1 cellular context compared by ENCODE assay signal in the genomic region with DNA sequence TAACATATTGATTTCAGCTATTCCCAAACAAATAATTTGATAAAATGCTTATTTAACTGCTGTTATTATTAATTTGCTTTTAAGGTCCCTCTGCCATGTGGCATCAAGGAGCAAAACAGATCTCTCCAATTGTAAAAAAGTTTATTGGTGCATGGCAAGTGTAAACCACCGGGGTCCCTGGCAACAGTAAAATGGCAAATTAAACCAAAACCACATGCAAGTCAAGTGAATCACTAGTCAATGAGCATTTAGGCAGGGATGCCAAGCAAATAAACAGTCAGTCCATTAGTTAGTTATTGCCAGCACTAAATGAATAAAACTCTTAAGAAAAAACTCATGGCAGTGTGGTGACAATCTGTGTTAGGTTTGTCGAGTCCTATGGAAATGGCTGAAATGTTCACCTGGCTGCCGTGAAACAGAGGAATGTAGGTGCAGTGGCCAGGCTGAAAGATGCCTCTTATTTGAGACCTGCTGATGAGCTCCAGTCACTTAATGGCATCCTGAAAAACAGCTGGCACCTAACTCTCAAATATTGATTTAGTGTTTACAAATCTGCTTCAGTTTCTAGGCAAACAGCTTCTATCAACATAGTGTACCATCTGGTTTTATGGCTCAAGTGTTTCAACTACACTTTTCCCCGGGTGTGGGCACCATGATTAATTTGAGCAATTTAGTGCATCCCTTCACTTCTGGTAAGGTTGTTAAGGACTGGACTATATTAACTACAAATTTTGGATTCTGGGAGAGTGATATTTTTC.
TF ChIP-seq lines count a peak whose summit lies in the region.

No MANE protein-coding gene starts in this region.

TF ChIP-seq in WTC11, 78 proteins besides CTCF, POLR2A, EP300 and RAD21 (continued from another document):
- TF ChIP-seq, protein P1, sequence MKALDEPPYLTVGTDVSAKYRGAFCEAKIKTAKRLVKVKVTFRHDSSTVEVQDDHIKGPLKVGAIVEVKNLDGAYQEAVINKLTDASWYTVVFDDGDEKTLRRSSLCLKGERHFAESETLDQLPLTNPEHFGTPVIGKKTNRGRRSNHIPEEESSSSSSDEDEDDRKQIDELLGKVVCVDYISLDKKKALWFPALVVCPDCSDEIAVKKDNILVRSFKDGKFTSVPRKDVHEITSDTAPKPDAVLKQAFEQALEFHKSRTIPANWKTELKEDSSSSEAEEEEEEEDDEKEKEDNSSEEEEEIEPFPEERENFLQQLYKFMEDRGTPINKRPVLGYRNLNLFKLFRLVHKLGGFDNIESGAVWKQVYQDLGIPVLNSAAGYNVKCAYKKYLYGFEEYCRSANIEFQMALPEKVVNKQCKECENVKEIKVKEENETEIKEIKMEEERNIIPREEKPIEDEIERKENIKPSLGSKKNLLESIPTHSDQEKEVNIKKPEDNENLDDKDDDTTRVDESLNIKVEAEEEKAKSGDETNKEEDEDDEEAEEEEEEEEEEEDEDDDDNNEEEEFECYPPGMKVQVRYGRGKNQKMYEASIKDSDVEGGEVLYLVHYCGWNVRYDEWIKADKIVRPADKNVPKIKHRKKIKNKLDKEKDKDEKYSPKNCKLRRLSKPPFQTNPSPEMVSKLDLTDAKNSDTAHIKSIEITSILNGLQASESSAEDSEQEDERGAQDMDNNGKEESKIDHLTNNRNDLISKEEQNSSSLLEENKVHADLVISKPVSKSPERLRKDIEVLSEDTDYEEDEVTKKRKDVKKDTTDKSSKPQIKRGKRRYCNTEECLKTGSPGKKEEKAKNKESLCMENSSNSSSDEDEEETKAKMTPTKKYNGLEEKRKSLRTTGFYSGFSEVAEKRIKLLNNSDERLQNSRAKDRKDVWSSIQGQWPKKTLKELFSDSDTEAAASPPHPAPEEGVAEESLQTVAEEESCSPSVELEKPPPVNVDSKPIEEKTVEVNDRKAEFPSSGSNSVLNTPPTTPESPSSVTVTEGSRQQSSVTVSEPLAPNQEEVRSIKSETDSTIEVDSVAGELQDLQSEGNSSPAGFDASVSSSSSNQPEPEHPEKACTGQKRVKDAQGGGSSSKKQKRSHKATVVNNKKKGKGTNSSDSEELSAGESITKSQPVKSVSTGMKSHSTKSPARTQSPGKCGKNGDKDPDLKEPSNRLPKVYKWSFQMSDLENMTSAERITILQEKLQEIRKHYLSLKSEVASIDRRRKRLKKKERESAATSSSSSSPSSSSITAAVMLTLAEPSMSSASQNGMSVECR (CRISPR knock-in tag; IDR thresholded peaks at IDR 0.05; ENCODE audit: borderline replicate concordance): no peak
- TF ChIP-seq, protein P2, sequence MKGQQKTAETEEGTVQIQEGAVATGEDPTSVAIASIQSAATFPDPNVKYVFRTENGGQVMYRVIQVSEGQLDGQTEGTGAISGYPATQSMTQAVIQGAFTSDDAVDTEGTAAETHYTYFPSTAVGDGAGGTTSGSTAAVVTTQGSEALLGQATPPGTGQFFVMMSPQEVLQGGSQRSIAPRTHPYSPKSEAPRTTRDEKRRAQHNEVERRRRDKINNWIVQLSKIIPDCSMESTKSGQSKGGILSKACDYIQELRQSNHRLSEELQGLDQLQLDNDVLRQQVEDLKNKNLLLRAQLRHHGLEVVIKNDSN (CRISPR knock-in tag; IDR thresholded peaks at IDR 0.05): no peak
- no peak for TF ChIP-seq GTF2I (CRISPR knock-in tag; conservative IDR thresholded peaks at IDR 0.05)
